Comparison of ENCODE assay signal across 10 cellular contexts in the genomic region with DNA sequence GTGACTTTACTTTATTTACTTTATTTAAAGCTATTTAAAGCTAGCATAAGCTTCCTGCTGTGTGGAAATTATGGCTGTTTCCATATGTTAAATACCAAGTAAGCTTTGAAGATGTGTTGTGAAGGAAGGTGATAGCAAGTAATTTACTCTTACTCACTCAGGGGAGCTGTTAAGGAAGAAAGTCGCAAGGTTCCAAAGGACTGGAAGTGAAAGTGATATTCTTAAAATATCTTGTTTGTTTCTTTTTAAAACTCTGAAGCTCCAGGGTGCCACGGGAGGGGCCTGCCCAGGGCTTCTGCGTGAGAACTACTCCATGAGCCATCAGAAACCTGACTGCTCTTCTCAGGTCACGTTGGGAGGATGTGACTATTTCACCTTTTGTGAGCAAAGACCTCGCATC.
A peak's percentile ranks its signal among the peaks of the same experiment; 100 is the strongest.
DNase-seq lines count a peak whose midpoint lies in the region; ATAC-seq and TF ChIP-seq lines count a peak whose summit lies in the region.
"Had no signal": no experiment of that assay in that cellular context is flagged by ENCODE, and none has a peak within 500 bp of the region (broad histone marks: within the 10 kb centered on the region; RNA-seq: fewer than 3 reads in every experiment).

No MANE protein-coding gene starts in this region.

- no peaks in the 10 kb centered on the region for H3K9me3 Mint-ChIP-seq in activated naive CD4-positive, alpha-beta T cell treated with anti-CD3 and anti-CD28 coated beads for 36 hours
- H3K9me3 Mint-ChIP-seq in stimulated activated naive CD8-positive, alpha-beta T cell treated with anti-CD3 and anti-CD28 coated beads, Interleukin-15, amount 100 ng/mL, for 72 hours = no peaks in the 10 kb centered on the region

- no peak overlapping the region for H3K27ac Mint-ChIP-seq in activated naive CD4-positive, alpha-beta T cell treated with anti-CD3 and anti-CD28 coated beads for 36 hours
- peak overlapping the region in 1 of 2 donors; percentile 77 for H3K27ac Mint-ChIP-seq in stimulated activated naive CD8-positive, alpha-beta T cell treated with anti-CD3 and anti-CD28 coated beads, Interleukin-15, amount 100 ng/mL, for 72 hours

- peak; percentile 72 for DNase-seq in activated naive CD4-positive, alpha-beta T cell treated with anti-CD3 and anti-CD28 coated beads for 36 hours
- no peak for DNase-seq in activated naive CD4-positive, alpha-beta T cell treated with Interleukin-2 at 50 U/mL for 16 hours
- DNase-seq in NOMO-1 treated with DMSO at 0.1 percent for 48 hours (lab: John Stamatoyannopoulos, UW; ENCODE audit: unreplicated experiment) (peak; percentile 77), NCI-H1694 treated with DMSO at 0.1 percent for 48 hours (lab: John Stamatoyannopoulos, UW) (no peak), GDM1 (lab: John Stamatoyannopoulos, UW) (no peak)
- DNase-seq in stimulated activated naive CD8-positive, alpha-beta T cell treated with anti-CD3 and anti-CD28 coated beads, Interleukin-15, amount 100 ng/mL, for 72 hours = no peak
- DNase-seq: AML-193, MM.1S had no signal

- TF ChIP-seq POLR2A in gastroesophageal sphincter (IDR thresholded peaks at IDR 0.05) = no peak

- 34 to 59% methylated on average over 5 of the region's 5 CpGs for WGBS in gastroesophageal sphincter (ENCODE audit: low coverage in 1 of 2), 2 donors

- intact Hi-C loops in activated naive CD4-positive, alpha-beta T cell treated with anti-CD3 and anti-CD28 coated beads for 36 hours (cut with micrococcal nuclease) = loop anchor here (1.0 kb wide), 2 partner anchors 8 to 14 kb away; no protein-coding TSS in a partner anchor

- CTCF ChIA-PET in activated naive CD4-positive, alpha-beta T cell treated with anti-CD3 and anti-CD28 coated beads for 36 hours (lab: Charles Lee) = interaction anchor here (0.6 to 2.7 kb wide), 5 partner anchors 11 to 135 kb away, joined by 3 to 9 read pairs (median 7); no protein-coding TSS in a partner anchor

- H3K4me1 Mint-ChIP-seq in activated naive CD4-positive, alpha-beta T cell treated with anti-CD3 and anti-CD28 coated beads for 36 hours (ENCODE audit: low read depth) = peaks cover 40% of the 10 kb centered on the region
- H3K4me1 Mint-ChIP-seq in stimulated activated naive CD8-positive, alpha-beta T cell treated with anti-CD3 and anti-CD28 coated beads, Interleukin-15, amount 100 ng/mL, for 72 hours = peaks cover 56% of the 10 kb centered on the region

- no peaks in the 10 kb centered on the region for H3K36me3 Mint-ChIP-seq in activated naive CD4-positive, alpha-beta T cell treated with anti-CD3 and anti-CD28 coated beads for 36 hours (ENCODE audit: low read depth)

- no peaks in the 10 kb centered on the region for H3K36me3 ChIP-seq in gastroesophageal sphincter

- peaks cover 0 to 70% (median 0%) of the 10 kb centered on the region in 3 donors for H3K4me1 ChIP-seq in gastroesophageal sphincter

- peak overlapping the region; percentile 49 to 85 (median 76) for H3K27ac ChIP-seq in gastroesophageal sphincter

- no peak overlapping the region for H3K4me3 Mint-ChIP-seq in activated naive CD4-positive, alpha-beta T cell treated with anti-CD3 and anti-CD28 coated beads for 36 hours
- H3K4me3 Mint-ChIP-seq in stimulated activated naive CD8-positive, alpha-beta T cell treated with anti-CD3 and anti-CD28 coated beads, Interleukin-15, amount 100 ng/mL, for 72 hours = peak overlapping the region in 1 of 2 donors; percentile 3

- H3K27me3 ChIP-seq in gastroesophageal sphincter = no peaks in the 10 kb centered on the region

- no peak for ATAC-seq in gastroesophageal sphincter
- peak; percentile 60 for ATAC-seq in stimulated activated naive CD8-positive, alpha-beta T cell treated with anti-CD3 and anti-CD28 coated beads, Interleukin-15, amount 100 ng/mL, for 72 hours
- no peak for ATAC-seq in HG02885 (IDR thresholded peaks at IDR 0.05; ENCODE audit: poor library complexity, unreplicated experiment)

- no peaks in the 10 kb centered on the region for H3K9me3 ChIP-seq in gastroesophageal sphincter

- no peak for TF ChIP-seq EP300 in gastroesophageal sphincter (IDR thresholded peaks at IDR 0.05)

- TF ChIP-seq CTCF in gastroesophageal sphincter (IDR thresholded peaks at IDR 0.05) = no peak

- no peaks in the 10 kb centered on the region for H3K27me3 Mint-ChIP-seq in activated naive CD4-positive, alpha-beta T cell treated with anti-CD3 and anti-CD28 coated beads for 36 hours (ENCODE audit: low read depth)
- H3K27me3 Mint-ChIP-seq in stimulated activated naive CD8-positive, alpha-beta T cell treated with anti-CD3 and anti-CD28 coated beads, Interleukin-15, amount 100 ng/mL, for 72 hours = no peaks in the 10 kb centered on the region

- H3K4me3 ChIP-seq in gastroesophageal sphincter = no peak overlapping the region

Comparison
In these comparisons a context has a peak if more than half of its experiments do, and no peak if none do; other contexts are left out.
1. DNase-seq: peak in activated naive CD4-positive, alpha-beta T cell treated with anti-CD3 and anti-CD28 coated beads for 36 hours (single experiment) and NOMO-1 treated with DMSO at 0.1 percent for 48 hours (single experiment); none in activated naive CD4-positive, alpha-beta T cell treated with Interleukin-2 at 50 U/mL for 16 hours (single experiment), stimulated activated naive CD8-positive, alpha-beta T cell treated with anti-CD3 and anti-CD28 coated beads, Interleukin-15, amount 100 ng/mL, for 72 hours (0 of 2), NCI-H1694 treated with DMSO at 0.1 percent for 48 hours (single experiment) and GDM1 (single experiment).